18 cellular contexts compared by ENCODE assay signal in genomic region chr11:27514558-27514957, GRCh38. TPM values are rescaled to one million over a fixed set of nuclear protein-coding genes. Genes with fewer than 3 reads are reported as not detected.
DNase-seq lines count a peak whose midpoint lies in the region; ATAC-seq and TF ChIP-seq lines count a peak whose summit lies in the region.
"Had no signal": no experiment of that assay in that cellular context is flagged by ENCODE, and none has a peak within 500 bp of the region (broad histone marks: within the 10 kb centered on the region; RNA-seq: fewer than 3 reads in every experiment).

No MANE protein-coding gene starts in this region.

- no peaks in the 10 kb centered on the region for H3K79me2 ChIP-seq in GM23248 (ENCODE audit: insufficient read depth)

- in situ Hi-C loops in GM23248 (cut with MboI): no loop called here

- peaks cover 18% of the 10 kb centered on the region; the same call in 1 of the 2 replicates for H3F3A ChIP-seq in GM23248 (ENCODE audit: insufficient read depth)

- no peak overlapping the region for H3K27ac Mint-ChIP-seq in glutamatergic neuron (ENCODE audit: unreplicated experiment)
- H3K27ac Mint-ChIP-seq: activated CD4-positive, alpha-beta memory T cell treated with anti-CD3 and anti-CD28 coated beads, Interleukin-2, amount 10 ng/mL, durations not matched to agents 7 days and 5 days; activated T-helper 2 cell treated with anti-CD3 and anti-CD28 coated beads, Interferon-gamma antibody, Interleukin-2, Interleukin-4, amounts not matched to agents 10 μg/mL and 5 μg/mL and 100 μg/mL, durations not matched to agents 14 hours and 24 hours and 36 hours; immature natural killer cell; naive B cell; stimulated activated memory B cell treated with anti-CD40 and anti-IgM and Interleukin-4, amounts not matched to agents 10 μg/mL and 1 μg/mL and 100 μg/mL, for 72 hours had no signal

- ATAC-seq in HG03521 (IDR thresholded peaks at IDR 0.05; ENCODE audit: unreplicated experiment): no peak
- ATAC-seq: stimulated activated memory B cell treated with anti-CD40 and anti-IgM and Interleukin-4, amounts not matched to agents 10 μg/mL and 1 μg/mL and 100 μg/mL, for 72 hours had no signal

- no peaks in the 10 kb centered on the region for H3K9me2 ChIP-seq in GM23248 (ENCODE audit: insufficient read depth)

- no peak overlapping the region for H3K4me2 ChIP-seq in GM23248 (ENCODE audit: unreplicated experiment)
- peak overlapping the region; percentile 59 for H3K4me2 ChIP-seq in skeletal muscle satellite cell (ENCODE audit: low read length)

- WGBS in GM23248 (ENCODE audit: low coverage in 1 of 2, low lambda C conversion rate in 2 of 2, missing lambda C conversion rate in 2 of 2), 2 experiments: 3 to 6% methylated on average over 4 of the region's 4 CpGs

- no peaks in the 10 kb centered on the region for H3K36me3 Mint-ChIP-seq in glutamatergic neuron (ENCODE audit: unreplicated experiment)

- no peak overlapping the region for H3K4me3 Mint-ChIP-seq in glutamatergic neuron (ENCODE audit: unreplicated experiment)
- H3K4me3 Mint-ChIP-seq: activated CD4-positive, alpha-beta memory T cell treated with anti-CD3 and anti-CD28 coated beads, Interleukin-2, amount 10 ng/mL, durations not matched to agents 7 days and 5 days; immature natural killer cell; stimulated activated memory B cell treated with anti-CD40 and anti-IgM and Interleukin-4, amounts not matched to agents 10 μg/mL and 1 μg/mL and 100 μg/mL, for 72 hours had no signal

- peak overlapping the region; percentile 28 for H3K27ac ChIP-seq in GM23248

- no peaks in the 10 kb centered on the region for H3K4me1 Mint-ChIP-seq in glutamatergic neuron (ENCODE audit: low read depth, unreplicated experiment)
- H3K4me1 Mint-ChIP-seq: activated CD4-positive, alpha-beta memory T cell treated with anti-CD3 and anti-CD28 coated beads, Interleukin-2, amount 10 ng/mL, durations not matched to agents 7 days and 5 days; immature natural killer cell; naive B cell; stimulated activated memory B cell treated with anti-CD40 and anti-IgM and Interleukin-4, amounts not matched to agents 10 μg/mL and 1 μg/mL and 100 μg/mL, for 72 hours had no signal

- H3K27me3 Mint-ChIP-seq in glutamatergic neuron (ENCODE audit: unreplicated experiment): peaks cover 1% of the 10 kb centered on the region
- H3K27me3 Mint-ChIP-seq: activated CD4-positive, alpha-beta memory T cell treated with anti-CD3 and anti-CD28 coated beads, Interleukin-2, amount 10 ng/mL, durations not matched to agents 7 days and 5 days; stimulated activated memory B cell treated with anti-CD40 and anti-IgM and Interleukin-4, amounts not matched to agents 10 μg/mL and 1 μg/mL and 100 μg/mL, for 72 hours had no signal

- H3K4me3 ChIP-seq in GM23248 (peak overlapping the region; percentile 17; the same call in 1 of the 2 replicates), foreskin fibroblast (ENCODE audit: low read depth in 1 of 2, low read length in 2 of 2) (no peak overlapping the region), skeletal muscle satellite cell (ENCODE audit: low read length) (peak overlapping the region; percentile 32)

- no peaks in the 10 kb centered on the region for H3K27me3 ChIP-seq in GM23248 (replicated peaks; ENCODE audit: insufficient read depth)
- no peaks in the 10 kb centered on the region for H3K27me3 ChIP-seq in skeletal muscle satellite cell (ENCODE audit: control insufficient read depth, insufficient read depth, low read length)

- H3K9me3 ChIP-seq in GM23248 (ENCODE audit: low read depth) (no peaks in the 10 kb centered on the region), skeletal muscle satellite cell (replicated peaks; ENCODE audit: low read length) (no peaks in the 10 kb centered on the region)

- no peaks in the 10 kb centered on the region for H4K20me1 ChIP-seq in GM23248 (ENCODE audit: insufficient read depth)

- no peak overlapping the region for H3K9ac ChIP-seq in GM23248
- H3K9ac ChIP-seq in skeletal muscle satellite cell (ENCODE audit: low read depth, low read length): no peak overlapping the region

- no peaks in the 10 kb centered on the region for H3K9me3 Mint-ChIP-seq in glutamatergic neuron (ENCODE audit: unreplicated experiment)
- H3K9me3 Mint-ChIP-seq: activated CD4-positive, alpha-beta memory T cell treated with anti-CD3 and anti-CD28 coated beads, Interleukin-2, amount 10 ng/mL, durations not matched to agents 7 days and 5 days; activated T-helper 2 cell treated with anti-CD3 and anti-CD28 coated beads, Interferon-gamma antibody, Interleukin-2, Interleukin-4, amounts not matched to agents 10 μg/mL and 5 μg/mL and 100 μg/mL, durations not matched to agents 14 hours and 24 hours and 36 hours had no signal

- TF ChIP-seq CTCF in foreskin fibroblast (IDR thresholded peaks at IDR 0.05; ENCODE audit: low read depth, low read length) (no peak), glutamatergic neuron (IDR thresholded peaks at IDR 0.05; ENCODE audit: partially characterized antibody, unreplicated experiment) (no peak)

- H3K36me3 ChIP-seq in GM23248 (ENCODE audit: low read depth) (no peaks in the 10 kb centered on the region), skeletal muscle satellite cell (ENCODE audit: insufficient read depth, low read length) (no peaks in the 10 kb centered on the region)

- H3K4me1 ChIP-seq in GM23248 (ENCODE audit: insufficient read depth) (peaks cover 6% of the 10 kb centered on the region; the same call in 1 of the 2 replicates), skeletal muscle satellite cell (ENCODE audit: control insufficient read depth, insufficient read depth, low read length) (peaks cover 11% of the 10 kb centered on the region)

- no peak overlapping the region for H2AFZ ChIP-seq in GM23248

- peak; percentile 85 for DNase-seq in GM23248
- peak; percentile 53 for DNase-seq in RPMI7951 (ENCODE audit: low read depth)
- peak; percentile 22 to 37 for DNase-seq in foreskin fibroblast
- DNase-seq in glutamatergic neuron: no peak
- no peak for DNase-seq in NCI-H2196 treated with DMSO at 0.1 percent for 48 hours (lab: John Stamatoyannopoulos, UW; ENCODE audit: unreplicated experiment)
- DNase-seq: activated CD4-positive, alpha-beta memory T cell treated with anti-CD3 and anti-CD28 coated beads, Interleukin-2, amount 10 ng/mL, durations not matched to agents 7 days and 5 days; effector memory CD4-positive, alpha-beta T cell; foreskin melanocyte; immature natural killer cell; naive B cell; NK-92 treated with Interleukin-12 subunit alpha and Interleukin-12 subunit beta, amount 100 ng/mL, for 24 hours; retina; SHP77 treated with DMSO at 0.1 percent for 48 hours; stimulated activated CD4-positive, alpha-beta T cell treated with anti-CD3 and anti-CD28 coated beads, Interleukin-4, amount 100 ng/mL, for 4 hours had no signal

RNA-seq across cellular contexts. Expression of gene LIN7C, which starts 8.0 kb away (rescaled TPM):
- total RNA-seq in GM23248 (2014; rRNA removed; shearing (Covaris generic)): 47.0 and 51.1 TPM in 2 replicates
- polyA plus RNA-seq in GM23248 (2016; fragmentation: Nextera tagmentation; extraction: Ambion mirVana): 43.0 and 45.1 TPM in 2 replicates
- total RNA-seq in RPMI7951 (2014; rRNA removed; shearing (Covaris generic)): 47.3 and 49.3 TPM in 2 replicates
- 48.5 and 60.1 TPM in 2 replicates for total RNA-seq in skeletal muscle satellite cell (2012; rRNA removed)
- 44.7 TPM for total RNA-seq in glutamatergic neuron (ENCODE audit: unreplicated experiment)

RNA-seq across cellular contexts. Expression of gene LGR4, which starts 42.0 kb away (rescaled TPM):
- 58.6 and 59.2 TPM in 2 replicates for total RNA-seq in GM23248 (2014; rRNA removed; shearing (Covaris generic))
- polyA plus RNA-seq in GM23248 (2016; fragmentation: Nextera tagmentation; extraction: Ambion mirVana): 14.4 and 14.9 TPM in 2 replicates
- 7.6 and 9.0 TPM in 2 replicates for total RNA-seq in RPMI7951 (2014; rRNA removed; shearing (Covaris generic))
- total RNA-seq in skeletal muscle satellite cell (2012; rRNA removed): 2.8 and 6.8 TPM in 2 replicates
- total RNA-seq in glutamatergic neuron (ENCODE audit: unreplicated experiment): 87.1 TPM

Comparison
In these comparisons a context has a peak if more than half of its experiments do, and no peak if none do; other contexts are left out.
1. DNase-seq: peak in GM23248 (single experiment), RPMI7951 (single experiment) and foreskin fibroblast (2 of 2); none in glutamatergic neuron (single experiment) and NCI-H2196 treated with DMSO at 0.1 percent for 48 hours (single experiment).
2. H3K4me3 ChIP-seq: peak in GM23248 (single experiment) and skeletal muscle satellite cell (single experiment); none in foreskin fibroblast (0 of 2).